ENCODE assay signal across 2 cellular contexts in the genomic region with DNA sequence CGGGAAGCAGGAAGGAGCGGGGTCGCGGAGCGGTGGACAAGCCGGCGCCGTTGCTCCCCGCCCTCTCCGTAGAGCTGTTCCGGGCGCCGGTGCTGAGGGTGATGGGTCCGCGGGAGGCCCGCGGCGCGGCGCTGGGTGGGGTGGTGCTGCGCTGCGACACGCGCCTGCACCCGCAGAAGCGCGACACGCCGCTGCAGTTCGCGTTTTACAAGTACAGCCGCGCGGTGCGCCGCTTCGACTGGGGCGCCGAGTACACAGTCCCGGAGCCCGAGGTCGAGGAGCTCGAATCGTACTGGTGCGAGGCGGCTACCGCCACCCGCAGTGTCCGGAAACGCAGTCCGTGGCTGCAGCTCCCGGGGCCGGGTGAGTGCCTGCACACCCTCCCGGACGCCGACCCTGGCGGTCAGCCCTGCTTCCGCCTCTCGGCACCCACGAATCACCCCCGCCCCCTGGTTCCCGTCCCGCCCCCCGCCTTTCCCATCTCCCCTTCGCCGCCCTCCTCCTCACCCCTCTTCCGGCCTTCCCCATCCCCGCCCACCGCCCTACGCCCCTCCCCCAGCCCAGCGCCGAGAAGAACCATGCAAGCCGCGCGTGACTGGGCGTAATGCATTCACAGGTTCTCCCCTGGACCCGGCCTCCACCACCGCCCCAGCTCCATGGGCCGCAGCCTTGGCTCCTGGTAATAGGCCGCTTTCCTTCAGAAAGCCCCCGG.
TF ChIP-seq lines count a peak whose summit lies in the region.

No MANE protein-coding gene starts in this region.

TF ChIP-seq in Ishikawa, 13 proteins besides CTCF, POLR2A, EP300 and RAD21 (continued from another document):
- TF ChIP-seq, protein P1, sequence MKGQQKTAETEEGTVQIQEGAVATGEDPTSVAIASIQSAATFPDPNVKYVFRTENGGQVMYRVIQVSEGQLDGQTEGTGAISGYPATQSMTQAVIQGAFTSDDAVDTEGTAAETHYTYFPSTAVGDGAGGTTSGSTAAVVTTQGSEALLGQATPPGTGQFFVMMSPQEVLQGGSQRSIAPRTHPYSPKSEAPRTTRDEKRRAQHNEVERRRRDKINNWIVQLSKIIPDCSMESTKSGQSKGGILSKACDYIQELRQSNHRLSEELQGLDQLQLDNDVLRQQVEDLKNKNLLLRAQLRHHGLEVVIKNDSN (IDR thresholded peaks at IDR 0.05) = no peak; the same call in 1 of the 2 replicates
- TF ChIP-seq ZBTB7A (IDR thresholded peaks at IDR 0.05; ENCODE audit: low read depth) = peak; percentile 79; the same call in 1 of the 2 replicates
- no peak for TF ChIP-seq CREB1 (IDR thresholded peaks at IDR 0.05; ENCODE audit: low read depth)

TF ChIP-seq in SK-N-SH treated with all-trans-retinoic acid at 6 μM for 48 hours, 23 proteins besides CTCF, POLR2A, EP300 and RAD21 (continued from another document):
- TF ChIP-seq, protein P2, sequence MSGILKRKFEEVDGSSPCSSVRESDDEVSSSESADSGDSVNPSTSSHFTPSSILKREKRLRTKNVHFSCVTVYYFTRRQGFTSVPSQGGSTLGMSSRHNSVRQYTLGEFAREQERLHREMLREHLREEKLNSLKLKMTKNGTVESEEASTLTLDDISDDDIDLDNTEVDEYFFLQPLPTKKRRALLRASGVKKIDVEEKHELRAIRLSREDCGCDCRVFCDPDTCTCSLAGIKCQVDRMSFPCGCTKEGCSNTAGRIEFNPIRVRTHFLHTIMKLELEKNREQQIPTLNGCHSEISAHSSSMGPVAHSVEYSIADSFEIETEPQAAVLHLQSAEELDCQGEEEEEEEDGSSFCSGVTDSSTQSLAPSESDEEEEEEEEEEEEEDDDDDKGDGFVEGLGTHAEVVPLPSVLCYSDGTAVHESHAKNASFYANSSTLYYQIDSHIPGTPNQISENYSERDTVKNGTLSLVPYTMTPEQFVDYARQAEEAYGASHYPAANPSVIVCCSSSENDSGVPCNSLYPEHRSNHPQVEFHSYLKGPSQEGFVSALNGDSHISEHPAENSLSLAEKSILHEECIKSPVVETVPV (CRISPR knock-in tag; IDR thresholded peaks at IDR 0.05) = no peak
- TF ChIP-seq ZNF70 (CRISPR knock-in tag; IDR thresholded peaks at IDR 0.05) = no peak
- TF ChIP-seq ZFP3 (CRISPR knock-in tag; IDR thresholded peaks at IDR 0.05) = no peak
- no peak for TF ChIP-seq TOX (CRISPR knock-in tag; IDR thresholded peaks at IDR 0.05; ENCODE audit: borderline replicate concordance)
- no peak for TF ChIP-seq ARNTL (CRISPR knock-in tag; IDR thresholded peaks at IDR 0.05; ENCODE audit: borderline replicate concordance, low read depth)
- TF ChIP-seq ESRRG (CRISPR knock-in tag; IDR thresholded peaks at IDR 0.05) = no peak
- TF ChIP-seq PPARA (CRISPR knock-in tag; IDR thresholded peaks at IDR 0.05; ENCODE audit: borderline replicate concordance) = no peak
- TF ChIP-seq GLIS3 (CRISPR knock-in tag; IDR thresholded peaks at IDR 0.05) = no peak
TF ChIP-seq in SK-N-SH treated with all-trans-retinoic acid at 6 μM for 48 hours: peak in this region for 0.
